In the genomic region with DNA sequence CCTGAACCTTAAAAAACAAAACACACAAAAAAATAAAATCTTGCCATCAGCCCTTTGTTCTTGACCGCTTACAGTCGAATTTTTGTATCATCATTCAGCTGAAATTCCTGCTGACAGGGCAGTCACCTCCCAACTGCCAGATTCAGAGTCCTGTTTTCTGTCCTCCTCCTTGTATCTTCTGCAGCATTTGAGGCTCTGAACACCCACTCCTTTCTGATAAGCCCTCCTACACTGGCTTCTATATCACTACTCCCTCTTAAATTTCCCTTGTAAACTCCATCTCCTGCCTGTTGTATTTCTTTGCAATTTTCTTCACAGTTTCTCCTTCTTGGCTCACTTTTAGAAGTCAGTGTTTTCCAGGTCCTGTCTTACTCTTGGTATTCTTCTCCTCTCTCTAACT, we compare ENCODE assay signal across 1 cellular context.
TF ChIP-seq lines count a peak whose summit lies in the region.

No MANE protein-coding gene starts in this region.

TF ChIP-seq in IMR-90, 13 proteins besides CTCF, POLR2A, EP300 and RAD21 (continued from another document):
- TF ChIP-seq, protein P1, sequence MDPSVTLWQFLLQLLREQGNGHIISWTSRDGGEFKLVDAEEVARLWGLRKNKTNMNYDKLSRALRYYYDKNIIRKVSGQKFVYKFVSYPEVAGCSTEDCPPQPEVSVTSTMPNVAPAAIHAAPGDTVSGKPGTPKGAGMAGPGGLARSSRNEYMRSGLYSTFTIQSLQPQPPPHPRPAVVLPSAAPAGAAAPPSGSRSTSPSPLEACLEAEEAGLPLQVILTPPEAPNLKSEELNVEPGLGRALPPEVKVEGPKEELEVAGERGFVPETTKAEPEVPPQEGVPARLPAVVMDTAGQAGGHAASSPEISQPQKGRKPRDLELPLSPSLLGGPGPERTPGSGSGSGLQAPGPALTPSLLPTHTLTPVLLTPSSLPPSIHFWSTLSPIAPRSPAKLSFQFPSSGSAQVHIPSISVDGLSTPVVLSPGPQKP (IDR thresholded peaks at IDR 0.05; ENCODE audit: borderline replicate concordance, low read depth, low read length) = no peak
- TF ChIP-seq RCOR1 (IDR thresholded peaks at IDR 0.05; ENCODE audit: insufficient replicate concordance, low read length) (no peak), MXI1 (IDR thresholded peaks at IDR 0.05; ENCODE audit: borderline replicate concordance, low read depth, low read length) (no peak), MAFK (IDR thresholded peaks at IDR 0.05; ENCODE audit: low read depth, low read length) (no peak), CHD1 (IDR thresholded peaks at IDR 0.05; ENCODE audit: low read depth, low read length) (no peak)
